Comparison of ENCODE assay signal across 1 cellular context in the genomic region with DNA sequence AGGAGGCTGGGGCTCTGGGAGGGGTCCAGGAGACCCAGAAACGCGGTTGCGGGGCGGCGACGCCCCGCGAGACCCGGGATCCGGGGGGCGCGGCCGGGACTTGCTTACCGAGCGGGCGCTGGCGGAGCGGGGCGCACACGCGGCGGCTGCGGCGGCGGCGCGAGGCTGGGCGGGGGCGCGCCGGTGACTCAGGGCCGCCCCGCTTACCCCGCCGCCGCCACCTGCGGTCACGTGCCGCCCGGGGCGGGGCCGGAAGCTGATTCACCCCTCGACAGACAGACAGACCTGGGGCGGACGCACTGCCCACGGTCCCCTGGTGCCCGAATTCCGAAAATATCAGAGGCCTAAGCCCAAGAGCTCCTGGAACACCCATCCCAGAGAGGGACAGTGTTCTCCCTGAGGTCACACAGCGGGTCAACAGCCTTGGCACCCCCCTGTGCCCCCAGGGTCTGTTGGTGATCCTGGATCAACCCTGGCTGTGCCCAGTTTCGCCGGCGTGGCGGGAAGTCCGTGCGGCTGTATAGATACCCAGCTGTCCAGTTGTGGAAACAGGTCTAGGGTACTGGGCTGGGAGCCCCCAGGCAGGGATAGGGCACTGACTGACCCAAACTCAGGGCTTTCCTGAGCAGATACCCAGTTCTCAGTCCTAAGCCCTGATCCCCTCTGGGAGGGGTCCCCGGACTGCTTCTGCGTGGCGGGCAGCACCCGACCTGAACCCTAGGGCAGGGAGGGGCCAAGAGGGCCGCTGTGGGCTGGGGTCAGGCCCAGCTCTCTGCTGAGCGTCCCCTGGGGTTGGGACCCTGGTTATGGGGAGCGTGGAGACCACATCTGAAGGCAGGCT.
TF ChIP-seq lines count a peak whose summit lies in the region.

FAM83G (minus strand) TSS at position 164 of the 841 bp plus-strand sequence. CDS start 723 bp downstream, outside the sequence.

TF ChIP-seq in H1, 55 proteins besides CTCF, POLR2A, EP300 and RAD21:
- TF ChIP-seq, protein P1, sequence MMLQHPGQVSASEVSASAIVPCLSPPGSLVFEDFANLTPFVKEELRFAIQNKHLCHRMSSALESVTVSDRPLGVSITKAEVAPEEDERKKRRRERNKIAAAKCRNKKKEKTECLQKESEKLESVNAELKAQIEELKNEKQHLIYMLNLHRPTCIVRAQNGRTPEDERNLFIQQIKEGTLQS (IDR thresholded peaks at IDR 0.05; ENCODE audit: insufficient read depth, low read depth, low read length), result peak; percentile 62; the same call in 1 of the 2 replicates
- no peak for TF ChIP-seq POU5F1 (IDR thresholded peaks at IDR 0.05; ENCODE audit: low read depth, low read length)
- TF ChIP-seq CHD2 (IDR thresholded peaks at IDR 0.05; ENCODE audit: low read length), result peak; percentile 68; the same call in 1 of the 2 replicates
- 0 out of 4 replicates have a peak, but pooled peaks of 1 of the 2 experiments have one; percentile 21 for TF ChIP-seq SIN3A (conservative IDR thresholded peaks at IDR 0.05 in 1 of 2, IDR thresholded peaks at IDR 0.05 in 1 of 2; ENCODE audit: low read depth in 1 of 2, low read length in 2 of 2)
- TF ChIP-seq PHF8 (conservative IDR thresholded peaks at IDR 0.05; ENCODE audit: low read depth, low read length), result peak; percentile 75; the same call in 1 of the 2 replicates
- TF ChIP-seq MAX (IDR thresholded peaks at IDR 0.05), result peak; percentile 66
- TF ChIP-seq BRCA1 (IDR thresholded peaks at IDR 0.05; ENCODE audit: low read depth, low read length), result peak; percentile 29; the same call in 1 of the 2 replicates
- TF ChIP-seq USF2 (IDR thresholded peaks at IDR 0.05; ENCODE audit: low read length), result peak; percentile 84
- peak; percentile 57; the same call in 1 of the 2 replicates for TF ChIP-seq KDM1A (IDR thresholded peaks at IDR 0.05; ENCODE audit: borderline replicate concordance, low read length)
- peak; percentile 76 for TF ChIP-seq JUND (IDR thresholded peaks at IDR 0.05; ENCODE audit: low read length)
- 0 out of 2 replicates have a peak, but pooled peaks have one; percentile 6 for TF ChIP-seq BACH1 (IDR thresholded peaks at IDR 0.05; ENCODE audit: low read length)
- TF ChIP-seq E2F6 (IDR thresholded peaks at IDR 0.05), result peak; percentile 27
- peak; percentile 71 for TF ChIP-seq KDM4A (IDR thresholded peaks at IDR 0.05; ENCODE audit: low read depth, low read length, severe bottlenecking)
- TF ChIP-seq NRF1 (IDR thresholded peaks at IDR 0.05; ENCODE audit: low read depth, low read length), result no peak
- TF ChIP-seq ASH2L (IDR thresholded peaks at IDR 0.05; ENCODE audit: low read length), result no peak
- no peak for TF ChIP-seq SRF (IDR thresholded peaks at IDR 0.05; ENCODE audit: low read depth, low read length)
- TF ChIP-seq, protein P2, sequence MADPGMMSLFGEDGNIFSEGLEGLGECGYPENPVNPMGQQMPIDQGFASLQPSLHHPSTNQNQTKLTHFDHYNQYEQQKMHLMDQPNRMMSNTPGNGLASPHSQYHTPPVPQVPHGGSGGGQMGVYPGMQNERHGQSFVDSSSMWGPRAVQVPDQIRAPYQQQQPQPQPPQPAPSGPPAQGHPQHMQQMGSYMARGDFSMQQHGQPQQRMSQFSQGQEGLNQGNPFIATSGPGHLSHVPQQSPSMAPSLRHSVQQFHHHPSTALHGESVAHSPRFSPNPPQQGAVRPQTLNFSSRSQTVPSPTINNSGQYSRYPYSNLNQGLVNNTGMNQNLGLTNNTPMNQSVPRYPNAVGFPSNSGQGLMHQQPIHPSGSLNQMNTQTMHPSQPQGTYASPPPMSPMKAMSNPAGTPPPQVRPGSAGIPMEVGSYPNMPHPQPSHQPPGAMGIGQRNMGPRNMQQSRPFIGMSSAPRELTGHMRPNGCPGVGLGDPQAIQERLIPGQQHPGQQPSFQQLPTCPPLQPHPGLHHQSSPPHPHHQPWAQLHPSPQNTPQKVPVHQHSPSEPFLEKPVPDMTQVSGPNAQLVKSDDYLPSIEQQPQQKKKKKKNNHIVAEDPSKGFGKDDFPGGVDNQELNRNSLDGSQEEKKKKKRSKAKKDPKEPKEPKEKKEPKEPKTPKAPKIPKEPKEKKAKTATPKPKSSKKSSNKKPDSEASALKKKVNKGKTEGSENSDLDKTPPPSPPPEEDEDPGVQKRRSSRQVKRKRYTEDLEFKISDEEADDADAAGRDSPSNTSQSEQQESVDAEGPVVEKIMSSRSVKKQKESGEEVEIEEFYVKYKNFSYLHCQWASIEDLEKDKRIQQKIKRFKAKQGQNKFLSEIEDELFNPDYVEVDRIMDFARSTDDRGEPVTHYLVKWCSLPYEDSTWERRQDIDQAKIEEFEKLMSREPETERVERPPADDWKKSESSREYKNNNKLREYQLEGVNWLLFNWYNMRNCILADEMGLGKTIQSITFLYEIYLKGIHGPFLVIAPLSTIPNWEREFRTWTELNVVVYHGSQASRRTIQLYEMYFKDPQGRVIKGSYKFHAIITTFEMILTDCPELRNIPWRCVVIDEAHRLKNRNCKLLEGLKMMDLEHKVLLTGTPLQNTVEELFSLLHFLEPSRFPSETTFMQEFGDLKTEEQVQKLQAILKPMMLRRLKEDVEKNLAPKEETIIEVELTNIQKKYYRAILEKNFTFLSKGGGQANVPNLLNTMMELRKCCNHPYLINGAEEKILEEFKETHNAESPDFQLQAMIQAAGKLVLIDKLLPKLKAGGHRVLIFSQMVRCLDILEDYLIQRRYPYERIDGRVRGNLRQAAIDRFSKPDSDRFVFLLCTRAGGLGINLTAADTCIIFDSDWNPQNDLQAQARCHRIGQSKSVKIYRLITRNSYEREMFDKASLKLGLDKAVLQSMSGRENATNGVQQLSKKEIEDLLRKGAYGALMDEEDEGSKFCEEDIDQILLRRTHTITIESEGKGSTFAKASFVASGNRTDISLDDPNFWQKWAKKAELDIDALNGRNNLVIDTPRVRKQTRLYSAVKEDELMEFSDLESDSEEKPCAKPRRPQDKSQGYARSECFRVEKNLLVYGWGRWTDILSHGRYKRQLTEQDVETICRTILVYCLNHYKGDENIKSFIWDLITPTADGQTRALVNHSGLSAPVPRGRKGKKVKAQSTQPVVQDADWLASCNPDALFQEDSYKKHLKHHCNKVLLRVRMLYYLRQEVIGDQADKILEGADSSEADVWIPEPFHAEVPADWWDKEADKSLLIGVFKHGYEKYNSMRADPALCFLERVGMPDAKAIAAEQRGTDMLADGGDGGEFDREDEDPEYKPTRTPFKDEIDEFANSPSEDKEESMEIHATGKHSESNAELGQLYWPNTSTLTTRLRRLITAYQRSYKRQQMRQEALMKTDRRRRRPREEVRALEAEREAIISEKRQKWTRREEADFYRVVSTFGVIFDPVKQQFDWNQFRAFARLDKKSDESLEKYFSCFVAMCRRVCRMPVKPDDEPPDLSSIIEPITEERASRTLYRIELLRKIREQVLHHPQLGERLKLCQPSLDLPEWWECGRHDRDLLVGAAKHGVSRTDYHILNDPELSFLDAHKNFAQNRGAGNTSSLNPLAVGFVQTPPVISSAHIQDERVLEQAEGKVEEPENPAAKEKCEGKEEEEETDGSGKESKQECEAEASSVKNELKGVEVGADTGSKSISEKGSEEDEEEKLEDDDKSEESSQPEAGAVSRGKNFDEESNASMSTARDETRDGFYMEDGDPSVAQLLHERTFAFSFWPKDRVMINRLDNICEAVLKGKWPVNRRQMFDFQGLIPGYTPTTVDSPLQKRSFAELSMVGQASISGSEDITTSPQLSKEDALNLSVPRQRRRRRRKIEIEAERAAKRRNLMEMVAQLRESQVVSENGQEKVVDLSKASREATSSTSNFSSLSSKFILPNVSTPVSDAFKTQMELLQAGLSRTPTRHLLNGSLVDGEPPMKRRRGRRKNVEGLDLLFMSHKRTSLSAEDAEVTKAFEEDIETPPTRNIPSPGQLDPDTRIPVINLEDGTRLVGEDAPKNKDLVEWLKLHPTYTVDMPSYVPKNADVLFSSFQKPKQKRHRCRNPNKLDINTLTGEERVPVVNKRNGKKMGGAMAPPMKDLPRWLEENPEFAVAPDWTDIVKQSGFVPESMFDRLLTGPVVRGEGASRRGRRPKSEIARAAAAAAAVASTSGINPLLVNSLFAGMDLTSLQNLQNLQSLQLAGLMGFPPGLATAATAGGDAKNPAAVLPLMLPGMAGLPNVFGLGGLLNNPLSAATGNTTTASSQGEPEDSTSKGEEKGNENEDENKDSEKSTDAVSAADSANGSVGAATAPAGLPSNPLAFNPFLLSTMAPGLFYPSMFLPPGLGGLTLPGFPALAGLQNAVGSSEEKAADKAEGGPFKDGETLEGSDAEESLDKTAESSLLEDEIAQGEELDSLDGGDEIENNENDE (IDR thresholded peaks at IDR 0.05; ENCODE audit: insufficient replicate concordance, low read length), result no peak
- TF ChIP-seq TAF1 (IDR thresholded peaks at IDR 0.05; ENCODE audit: low read depth, low read length), result 0 out of 2 replicates have a peak, but pooled peaks have one; percentile 55
- TF ChIP-seq SP4 (IDR thresholded peaks at IDR 0.05; ENCODE audit: low read length), result no peak
